ENCODE assay signal across 8 cellular contexts in genomic region chr20:62652051-62652893, GRCh38. TPM values are rescaled to one million over a fixed set of nuclear protein-coding genes. Genes with fewer than 3 reads are reported as not detected.
DNase-seq lines count a peak whose midpoint lies in the region; ATAC-seq and TF ChIP-seq lines count a peak whose summit lies in the region.

No MANE protein-coding gene starts in this region.

- peaks cover 8 to 35% (median 26%) of the 10 kb centered on the region in 4 donors for H3K4me1 Mint-ChIP-seq in naive thymus-derived CD8-positive, alpha-beta T cell
- peaks cover 36% of the 10 kb centered on the region for H3K4me1 Mint-ChIP-seq in stimulated activated naive CD8-positive, alpha-beta T cell treated with anti-CD3 and anti-CD28 coated beads, Interleukin-15, Interleukin-2, amounts not matched to agents 100 ng/mL and 50 ng/mL, for 24 hours (ENCODE audit: low read depth)

- peak overlapping the region; percentile 90 to 99 (median 98) for H3K27ac Mint-ChIP-seq in naive thymus-derived CD8-positive, alpha-beta T cell
- peak overlapping the region; percentile 81 for H3K27ac Mint-ChIP-seq in stimulated activated naive CD8-positive, alpha-beta T cell treated with anti-CD3 and anti-CD28 coated beads, Interleukin-15, Interleukin-2, amounts not matched to agents 100 ng/mL and 50 ng/mL, for 24 hours

- DNase-seq in NOMO-1 treated with DMSO at 0.1 percent for 48 hours (lab: John Stamatoyannopoulos, UW; ENCODE audit: unreplicated experiment): peak; percentile 88
- DNase-seq in activated T-helper 1 cell treated with Interleukin-2 at 50 U/mL for 16 hours (ENCODE audit: low read depth): peak; percentile 45
- peak; percentile 97 for DNase-seq in fibroblast of peridontal ligament (ENCODE audit: extremely low read depth)
- DNase-seq in naive thymus-derived CD8-positive, alpha-beta T cell: peak in 9 of 10 donors; percentile 52 to 89 (median 75)
- no peak for DNase-seq in NCI-H1694 (lab: John Stamatoyannopoulos, UW)

- H3K9me3 Mint-ChIP-seq in naive thymus-derived CD8-positive, alpha-beta T cell: no peaks in the 10 kb centered on the region
- H3K9me3 Mint-ChIP-seq in stimulated activated naive CD8-positive, alpha-beta T cell treated with anti-CD3 and anti-CD28 coated beads, Interleukin-15, Interleukin-2, amounts not matched to agents 100 ng/mL and 50 ng/mL, for 24 hours: no peaks in the 10 kb centered on the region

- H3K27me3 Mint-ChIP-seq in naive thymus-derived CD8-positive, alpha-beta T cell: no peaks in the 10 kb centered on the region
- no peaks in the 10 kb centered on the region for H3K27me3 Mint-ChIP-seq in stimulated activated naive CD8-positive, alpha-beta T cell treated with anti-CD3 and anti-CD28 coated beads, Interleukin-15, Interleukin-2, amounts not matched to agents 100 ng/mL and 50 ng/mL, for 24 hours

- POLR2A ChIA-PET in naive thymus-derived CD8-positive, alpha-beta T cell (lab: Charles Lee): interaction anchor here (0.5 to 4.1 kb wide), 17 partner anchors 10 to 624 kb away, joined by 3 to 31 read pairs (median 3); partner anchors contain the start of genes MRGBP, SLCO4A1 and TCFL5

- TF ChIP-seq POLR2A in GM15510 (IDR thresholded peaks at IDR 0.05; ENCODE audit: borderline replicate concordance, extremely low read depth, insufficient read length): peak; percentile 51

- peak; percentile 52 for ATAC-seq in HG02623 (IDR thresholded peaks at IDR 0.05; ENCODE audit: unreplicated experiment)
- peak; percentile 56 to 72 for ATAC-seq in naive thymus-derived CD8-positive, alpha-beta T cell

- H3K4me3 Mint-ChIP-seq in naive thymus-derived CD8-positive, alpha-beta T cell: peak overlapping the region; percentile 75 to 91 (median 85)
- H3K4me3 Mint-ChIP-seq in stimulated activated naive CD8-positive, alpha-beta T cell treated with anti-CD3 and anti-CD28 coated beads, Interleukin-15, Interleukin-2, amounts not matched to agents 100 ng/mL and 50 ng/mL, for 24 hours: peak overlapping the region; percentile 59

- H3K36me3 Mint-ChIP-seq in naive thymus-derived CD8-positive, alpha-beta T cell: no peaks in the 10 kb centered on the region
- peaks cover 21% of the 10 kb centered on the region for H3K36me3 Mint-ChIP-seq in stimulated activated naive CD8-positive, alpha-beta T cell treated with anti-CD3 and anti-CD28 coated beads, Interleukin-15, Interleukin-2, amounts not matched to agents 100 ng/mL and 50 ng/mL, for 24 hours (ENCODE audit: low read depth)

RNA-seq across cellular contexts. Expression of gene SLCO4A1, which starts 10.0 kb away (rescaled TPM):
- total RNA-seq in naive thymus-derived CD8-positive, alpha-beta T cell: 1 to 10 TPM; 1.4 TPM
- under 1 TPM in 1 of 3 donors, not detected in 2; 0.93 TPM for polyA plus RNA-seq in naive thymus-derived CD8-positive, alpha-beta T cell

RNA-seq across cellular contexts. Expression of gene NTSR1, which starts 56.4 kb away (rescaled TPM):
- not detected for total RNA-seq in naive thymus-derived CD8-positive, alpha-beta T cell
- polyA plus RNA-seq in naive thymus-derived CD8-positive, alpha-beta T cell: not detected
